ENCODE assay signal across 8 cellular contexts in genomic region chr5:175657593-175658271, GRCh38. TPM values are rescaled to one million over a fixed set of nuclear protein-coding genes. Genes with fewer than 3 reads are reported as not detected.
A peak's percentile ranks its signal among the peaks of the same experiment; 100 is the strongest.
DNase-seq lines count a peak whose midpoint lies in the region; ATAC-seq, FAIRE-seq and TF ChIP-seq lines count a peak whose summit lies in the region.

Gene HRH2 (plus strand): TSS chr5:175658071. CDS start chr5:175683234, 25,163 bp downstream.

- H4K20me1 ChIP-seq in keratinocyte (ENCODE audit: control insufficient read depth, extremely low read depth, insufficient read depth, low read length) = no peaks in the 10 kb centered on the region

- no peaks in the 10 kb centered on the region for H3K9me3 ChIP-seq in keratinocyte (ENCODE audit: control insufficient read depth, low read depth, low read length)

- no peaks in the 10 kb centered on the region for H3K79me2 ChIP-seq in keratinocyte (ENCODE audit: control insufficient read depth, insufficient read depth, low read length)

- H2AFZ ChIP-seq in keratinocyte (ENCODE audit: control insufficient read depth, low read length) = peak within 1 kb of the TSS; percentile 46

- dilution Hi-C loops in keratinocyte (cut with MboI; ENCODE audit: extremely low pct_ligation_motif_present, low sequenced_read_pairs) = no loop called here

- peak within 1 kb of the TSS; percentile 81 for H3K27ac ChIP-seq in angular gyrus (ENCODE audit: low read depth, low read length)
- H3K27ac ChIP-seq in keratinocyte (ENCODE audit: control insufficient read depth, insufficient read depth, low read length) = no peak within 1 kb of the TSS

- no peaks in the 10 kb centered on the region for H3K4me1 ChIP-seq in keratinocyte (ENCODE audit: control insufficient read depth, extremely low read depth, insufficient read depth, low read length)

- no peak for FAIRE-seq in keratinocyte (lab: Jason Lieb, UNC)

- ATAC-seq in GM18502 (IDR thresholded peaks at IDR 0.05; ENCODE audit: poor library complexity, unreplicated experiment) (peak; percentile 60), HG02970 (IDR thresholded peaks at IDR 0.05; ENCODE audit: low FRiP score, unreplicated experiment) (no peak)

- no peak for TF ChIP-seq CTCF in keratinocyte (optimal IDR thresholded peaks at IDR 0.05 in 1 of 3, IDR thresholded peaks at IDR 0.05 in 1 of 3, conservative IDR thresholded peaks at IDR 0.05 in 1 of 3; ENCODE audit: extremely low read depth in 1 of 3, insufficient read depth in 2 of 3, low read length in 3 of 3)

- H3K4me2 ChIP-seq in keratinocyte (ENCODE audit: control insufficient read depth, extremely low read depth, insufficient read depth, low read depth, low read length) = peak within 1 kb of the TSS; percentile 60

- DNase-seq in SIG-M5 (lab: John Stamatoyannopoulos, UW) (peak; percentile 36), keratinocyte (ENCODE audit: low read depth, low spot score) (no peak), NAMALWA (ENCODE audit: low spot score) (no peak), NCI-H2029 (lab: John Stamatoyannopoulos, UW) (no peak)
- peak; percentile 27 to 53 for DNase-seq in stimulated activated CD4-positive, alpha-beta T cell treated with anti-CD3 and anti-CD28 coated beads, Interleukin-15, amount 100 ng/mL, for 48 hours (ENCODE audit: low read depth in 2 of 2)

- no peaks in the 10 kb centered on the region for H3K36me3 ChIP-seq in keratinocyte (ENCODE audit: control insufficient read depth in 2 of 2, extremely low read depth in 1 of 2, insufficient read depth in 2 of 2, low read length in 2 of 2)

- H3K27me3 ChIP-seq in keratinocyte (ENCODE audit: control insufficient read depth, extremely low read depth, insufficient read depth, low read length) = peaks cover 28% of the 10 kb centered on the region

- H3K4me3 ChIP-seq in keratinocyte (ENCODE audit: control insufficient read depth in 2 of 3, extremely low read depth in 1 of 3, insufficient read depth in 2 of 3, low read depth in 1 of 3, low read length in 3 of 3) = peak within 1 kb of the TSS in 1 of 3 experiments; percentile 22

- H3K9me1 ChIP-seq in keratinocyte (ENCODE audit: control insufficient read depth, extremely low read depth, insufficient read depth, low read length) = no peaks in the 10 kb centered on the region

- H3K9ac ChIP-seq in keratinocyte (ENCODE audit: control insufficient read depth, extremely low read depth, insufficient read depth, low read length) = no peak within 1 kb of the TSS

RNA-seq across cellular contexts. Expression of gene HRH2, which starts in this region (rescaled TPM):
- 0.08 TPM in 1 of 3 replicates, not detected in the others for polyA plus RNA-seq in keratinocyte
- not detected for polyA plus RNA-seq in keratinocyte (2011; ENCODE audit: low read depth)
- polyA plus RNA-seq in keratinocyte (2011; cell fraction: cytosol; rRNA removed) = 0.06 TPM in 1 of 2 replicates, not detected in the other
- 0.08 TPM in 2 replicates for polyA plus RNA-seq in keratinocyte (2011; cell fraction: nucleus; rRNA removed)
- polyA plus RNA-seq in keratinocyte (2012; ENCODE audit: low replicate concordance) = not detected in 2 replicates
- 0.07 TPM in 1 of 3 replicates, not detected in the others for polyA minus RNA-seq in keratinocyte
- polyA minus RNA-seq in keratinocyte (2011; cell fraction: cytosol; rRNA and poly(A)+ RNA removed) = not detected
- not detected in 2 replicates for polyA minus RNA-seq in keratinocyte (2011; cell fraction: nucleus; rRNA and poly(A)+ RNA removed)

Comparison
In these comparisons a context has a peak if more than half of its experiments do, and no peak if none do; other contexts are left out.
1. DNase-seq: peak in SIG-M5 (single experiment) and stimulated activated CD4-positive, alpha-beta T cell treated with anti-CD3 and anti-CD28 coated beads, Interleukin-15, amount 100 ng/mL, for 48 hours (2 of 2); none in keratinocyte (single experiment), NAMALWA (single experiment) and NCI-H2029 (single experiment).